In genomic region chr15:99683000-99683670, GRCh38 we compare ENCODE assay signal across 12 cellular contexts. TPM values are rescaled to one million over a fixed set of nuclear protein-coding genes. Genes with fewer than 3 reads are reported as not detected.
A peak's percentile ranks its signal among the peaks of the same experiment; 100 is the strongest.
DNase-seq lines count a peak whose midpoint lies in the region; ATAC-seq and TF ChIP-seq lines count a peak whose summit lies in the region.
"Had no signal": no experiment of that assay in that cellular context is flagged by ENCODE, and none has a peak within 500 bp of the region (broad histone marks: within the 10 kb centered on the region; RNA-seq: fewer than 3 reads in every experiment).

No MANE protein-coding gene starts in this region.

- POLR2A ChIA-PET in activated CD4-positive, alpha-beta T cell treated with anti-CD3 and anti-CD28 coated beads for 36 hours (lab: Charles Lee): interaction anchor here (0.6 kb wide), 2 partner anchors 117 to 965 kb away, joined by 3 to 8 read pairs; partner anchors contain the start of gene MEF2A

- H3K4me1 Mint-ChIP-seq in activated CD4-positive, alpha-beta T cell treated with anti-CD3 and anti-CD28 coated beads for 36 hours: peaks cover 22% of the 10 kb centered on the region
- H3K4me1 Mint-ChIP-seq in activated T-helper 1 cell treated with anti-CD3 and anti-CD28 coated beads, Interleukin-12 subunit alpha, Interleukin-12 subunit beta, Interleukin-2, Interleukin-4 antibody, amounts not matched to agents 30 ng/mL and 10 ng/mL and 1 ng/mL, durations not matched to agents 14 hours and 24 hours and 36 hours (ENCODE audit: low read depth): peaks cover 20% of the 10 kb centered on the region
- peaks cover 28% of the 10 kb centered on the region for H3K4me1 Mint-ChIP-seq in stimulated activated naive CD8-positive, alpha-beta T cell treated with anti-CD3 and anti-CD28 coated beads, Interleukin-15, amount 100 ng/mL, for 72 hours
- H3K4me1 Mint-ChIP-seq: WTC11 had no signal

- no peaks in the 10 kb centered on the region for H3K9me3 ChIP-seq in prostate gland

- 92% methylated on average over 9 of the region's 9 CpGs for WGBS in prostate gland

- H3K27me3 ChIP-seq in H7 (ENCODE audit: control insufficient read depth, insufficient read depth, low read length) (no peaks in the 10 kb centered on the region), prostate gland (replicated peaks; ENCODE audit: insufficient read depth) (no peaks in the 10 kb centered on the region)

- no peaks in the 10 kb centered on the region for H3K27me3 Mint-ChIP-seq in activated CD4-positive, alpha-beta T cell treated with anti-CD3 and anti-CD28 coated beads for 36 hours
- no peaks in the 10 kb centered on the region for H3K27me3 Mint-ChIP-seq in activated T-helper 1 cell treated with anti-CD3 and anti-CD28 coated beads, Interleukin-12 subunit alpha, Interleukin-12 subunit beta, Interleukin-2, Interleukin-4 antibody, amounts not matched to agents 30 ng/mL and 10 ng/mL and 1 ng/mL, durations not matched to agents 14 hours and 24 hours and 36 hours (ENCODE audit: insufficient read depth)
- no peaks in the 10 kb centered on the region for H3K27me3 Mint-ChIP-seq in stimulated activated naive CD8-positive, alpha-beta T cell treated with anti-CD3 and anti-CD28 coated beads, Interleukin-15, amount 100 ng/mL, for 72 hours

- no peak overlapping the region for H3K27ac ChIP-seq in prostate gland
- H3K27ac ChIP-seq: 22Rv1 had no signal

- no peaks in the 10 kb centered on the region for H3K4me1 ChIP-seq in prostate gland (replicated peaks)

- H3K27ac Mint-ChIP-seq in activated CD4-positive, alpha-beta T cell treated with anti-CD3 and anti-CD28 coated beads for 36 hours: peak overlapping the region; percentile 81
- peak overlapping the region; percentile 57 for H3K27ac Mint-ChIP-seq in activated T-helper 1 cell treated with anti-CD3 and anti-CD28 coated beads, Interleukin-12 subunit alpha, Interleukin-12 subunit beta, Interleukin-2, Interleukin-4 antibody, amounts not matched to agents 30 ng/mL and 10 ng/mL and 1 ng/mL, durations not matched to agents 14 hours and 24 hours and 36 hours
- peak overlapping the region; percentile 83 to 87 for H3K27ac Mint-ChIP-seq in stimulated activated naive CD8-positive, alpha-beta T cell treated with anti-CD3 and anti-CD28 coated beads, Interleukin-15, amount 100 ng/mL, for 72 hours
- H3K27ac Mint-ChIP-seq: WTC11 had no signal

- TF ChIP-seq POLR2A in prostate gland (IDR thresholded peaks at IDR 0.05): no peak

- H3K36me3 Mint-ChIP-seq in activated CD4-positive, alpha-beta T cell treated with anti-CD3 and anti-CD28 coated beads for 36 hours (ENCODE audit: low read depth): peaks cover 37% of the 10 kb centered on the region
- H3K36me3 Mint-ChIP-seq in activated T-helper 1 cell treated with anti-CD3 and anti-CD28 coated beads, Interleukin-12 subunit alpha, Interleukin-12 subunit beta, Interleukin-2, Interleukin-4 antibody, amounts not matched to agents 30 ng/mL and 10 ng/mL and 1 ng/mL, durations not matched to agents 14 hours and 24 hours and 36 hours (ENCODE audit: low read depth): peaks cover 49% of the 10 kb centered on the region

- DNase-seq in activated CD4-positive, alpha-beta T cell treated with anti-CD3 and anti-CD28 coated beads for 36 hours: no peak
- DNase-seq in activated CD4-positive, alpha-beta T cell treated with anti-CD3 and anti-CD28 coated beads for 4 hours: no peak
- no peak for DNase-seq in activated T-helper 1 cell treated with anti-CD3 and anti-CD28 coated beads, Interleukin-12 subunit alpha, Interleukin-12 subunit beta, Interleukin-2, Interleukin-4 antibody, amounts not matched to agents 30 ng/mL and 10 ng/mL and 1 ng/mL, durations not matched to agents 14 hours and 24 hours and 36 hours (ENCODE audit: low spot score)
- no peak for DNase-seq in left ventricle myocardium superior
- DNase-seq in stimulated activated naive CD8-positive, alpha-beta T cell treated with anti-CD3 and anti-CD28 coated beads, Interleukin-15, amount 100 ng/mL, for 72 hours: peak in 1 of 2 donors; percentile 13
- no peak for DNase-seq in H7
- no peak for DNase-seq in prostate gland (ENCODE audit: low spot score)
- DNase-seq: GOT3; stimulated activated CD4-positive, alpha-beta T cell treated with anti-CD3 and anti-CD28 coated beads, Interleukin-2, amount 100 ng/mL, for 24 hours had no signal

- H3K4me3 ChIP-seq in H7 (ENCODE audit: insufficient read depth, low read depth, low read length): no peak overlapping the region
- no peak overlapping the region for H3K4me3 ChIP-seq in prostate gland

- H3K4me3 Mint-ChIP-seq in activated CD4-positive, alpha-beta T cell treated with anti-CD3 and anti-CD28 coated beads for 36 hours: no peak overlapping the region
- no peak overlapping the region for H3K4me3 Mint-ChIP-seq in activated T-helper 1 cell treated with anti-CD3 and anti-CD28 coated beads, Interleukin-12 subunit alpha, Interleukin-12 subunit beta, Interleukin-2, Interleukin-4 antibody, amounts not matched to agents 30 ng/mL and 10 ng/mL and 1 ng/mL, durations not matched to agents 14 hours and 24 hours and 36 hours
- peak overlapping the region; percentile 24 to 43 for H3K4me3 Mint-ChIP-seq in stimulated activated naive CD8-positive, alpha-beta T cell treated with anti-CD3 and anti-CD28 coated beads, Interleukin-15, amount 100 ng/mL, for 72 hours
- H3K4me3 Mint-ChIP-seq: WTC11 had no signal

- CTCF ChIA-PET in activated CD4-positive, alpha-beta T cell treated with anti-CD3 and anti-CD28 coated beads for 36 hours (lab: Charles Lee): interaction anchor here (0.6 to 1.7 kb wide), 2 partner anchors 20 to 671 kb away, joined by 3 read pairs; no protein-coding TSS in a partner anchor

- ATAC-seq in activated CD4-positive, alpha-beta T cell treated with anti-CD3 and anti-CD28 coated beads for 36 hours: peak; percentile 83
- ATAC-seq in left ventricle myocardium superior (peak; percentile 55), HG02973 (IDR thresholded peaks at IDR 0.05; ENCODE audit: unreplicated experiment) (no peak)
- peak; percentile 99 for ATAC-seq in stimulated activated naive CD8-positive, alpha-beta T cell treated with anti-CD3 and anti-CD28 coated beads, Interleukin-15, amount 100 ng/mL, for 72 hours
- ATAC-seq: WTC11 had no signal

- TF ChIP-seq CTCF in prostate gland (IDR thresholded peaks at IDR 0.05): no peak

- intact Hi-C loops in activated CD4-positive, alpha-beta T cell treated with anti-CD3 and anti-CD28 coated beads for 36 hours (cut with DNase I, micrococcal nuclease): no loop called here
- intact Hi-C loops in activated T-helper 1 cell treated with anti-CD3 and anti-CD28 coated beads, Interleukin-12 subunit alpha, Interleukin-12 subunit beta, Interleukin-2, Interleukin-4 antibody, amounts not matched to agents 30 ng/mL and 10 ng/mL and 1 ng/mL, durations not matched to agents 14 hours and 24 hours and 36 hours (cut with micrococcal nuclease): no loop called here
- intact Hi-C loops in left ventricle myocardium superior (cut with micrococcal nuclease): no loop called here
- intact Hi-C loops in prostate gland (cut with DNase I): no loop called here

- peaks cover 17% of the 10 kb centered on the region for H3K9me3 Mint-ChIP-seq in activated CD4-positive, alpha-beta T cell treated with anti-CD3 and anti-CD28 coated beads for 36 hours (ENCODE audit: low read depth)
- H3K9me3 Mint-ChIP-seq in activated T-helper 1 cell treated with anti-CD3 and anti-CD28 coated beads, Interleukin-12 subunit alpha, Interleukin-12 subunit beta, Interleukin-2, Interleukin-4 antibody, amounts not matched to agents 30 ng/mL and 10 ng/mL and 1 ng/mL, durations not matched to agents 14 hours and 24 hours and 36 hours: peaks cover 26% of the 10 kb centered on the region
- peaks cover 16 to 30% of the 10 kb centered on the region in 2 donors for H3K9me3 Mint-ChIP-seq in stimulated activated naive CD8-positive, alpha-beta T cell treated with anti-CD3 and anti-CD28 coated beads, Interleukin-15, amount 100 ng/mL, for 72 hours

- H3K36me3 ChIP-seq in H7 (replicated peaks; ENCODE audit: control insufficient read depth, insufficient read depth, low read length) (no peaks in the 10 kb centered on the region; the same call in none of the 2 replicates), prostate gland (no peaks in the 10 kb centered on the region)

RNA-seq across cellular contexts. Expression of gene LYSMD4, which starts 50.1 kb away (rescaled TPM):
- total RNA-seq in activated CD4-positive, alpha-beta T cell treated with anti-CD3 and anti-CD28 coated beads for 36 hours: 1 to 10 TPM; 4.7 to 5.3 TPM
- 10.1 and 10.3 TPM in 2 replicates for total RNA-seq in activated T-helper 1 cell treated with anti-CD3 and anti-CD28 coated beads, Interleukin-12 subunit alpha, Interleukin-12 subunit beta, Interleukin-2, Interleukin-4 antibody, amounts not matched to agents 30 ng/mL and 10 ng/mL and 1 ng/mL, durations not matched to agents 14 hours and 24 hours and 36 hours
- 10.1 TPM for total RNA-seq in left ventricle myocardium superior
- total RNA-seq in H7 (2014; rRNA removed; shearing (Covaris generic)): 6.4 and 8.3 TPM in 2 replicates
- total RNA-seq in prostate gland: 10 to 100 TPM in 1 of 2 donors, 1 to 10 TPM in 1; 2.7 to 21.1 TPM

Comparison
In these comparisons a context has a peak if more than half of its experiments do, and no peak if none do; other contexts are left out.
1. H3K4me3 Mint-ChIP-seq: peak in stimulated activated naive CD8-positive, alpha-beta T cell treated with anti-CD3 and anti-CD28 coated beads, Interleukin-15, amount 100 ng/mL, for 72 hours (2 of 2); none in activated CD4-positive, alpha-beta T cell treated with anti-CD3 and anti-CD28 coated beads for 36 hours (single experiment) and activated T-helper 1 cell treated with anti-CD3 and anti-CD28 coated beads, Interleukin-12 subunit alpha, Interleukin-12 subunit beta, Interleukin-2, Interleukin-4 antibody, amounts not matched to agents 30 ng/mL and 10 ng/mL and 1 ng/mL, durations not matched to agents 14 hours and 24 hours and 36 hours (single experiment).
2. Peak in every context shown above with its lines, with median percentiles within 50 percentile points of each other: H3K27ac Mint-ChIP-seq.